8 cellular contexts compared by ENCODE assay signal in genomic region chr11:44911031-44911814, GRCh38. TPM values are rescaled to one million over a fixed set of nuclear protein-coding genes. Genes with fewer than 3 reads are reported as not detected.
DNase-seq lines count a peak whose midpoint lies in the region; ATAC-seq and TF ChIP-seq lines count a peak whose summit lies in the region.

No MANE protein-coding gene starts in this region.

- dilution Hi-C loops in mammary epithelial cell (cut with HindIII; ENCODE audit: low sequenced_read_pairs): no loop called here

- no peaks in the 10 kb centered on the region for H4K20me1 ChIP-seq in mammary epithelial cell (ENCODE audit: insufficient read depth, low read length)

- in situ Hi-C loops in mammary epithelial cell (cut with MboI; ENCODE audit: low sequenced_read_pairs in 2 of 2): loop anchor here (10.0 kb wide), 2 partner anchors 296 to 356 kb away; no protein-coding TSS in a partner anchor

- H3K36me3 ChIP-seq in WERI-Rb-1 (peaks cover 8% of the 10 kb centered on the region; the same call in 1 of the 2 replicates), mammary epithelial cell (ENCODE audit: insufficient read depth, low read length) (no peaks in the 10 kb centered on the region)

- no peaks in the 10 kb centered on the region for H3K4me1 ChIP-seq in mammary epithelial cell (ENCODE audit: insufficient read depth, low read length)

- H3K79me2 ChIP-seq in mammary epithelial cell (ENCODE audit: insufficient read depth, low read length): no peaks in the 10 kb centered on the region

- H3K9me3 ChIP-seq in WERI-Rb-1 (ENCODE audit: severe bottlenecking): no peaks in the 10 kb centered on the region
- H3K9me3 ChIP-seq in mammary epithelial cell (replicated peaks; ENCODE audit: insufficient read depth, low read length): no peaks in the 10 kb centered on the region

- CTCF ChIA-PET in mammary epithelial cell (lab: Charles Lee; ENCODE audit: low non-redundant PET): interaction anchor here (0.7 kb wide), 1 partner anchor 181 kb away, joined by 5 read pairs; no protein-coding TSS in a partner anchor

- DNase-seq in DMS153 (lab: John Stamatoyannopoulos, UW): peak; percentile 73
- DNase-seq in NCI-H2196 (lab: John Stamatoyannopoulos, UW; ENCODE audit: unreplicated experiment): peak; percentile 92
- peak; percentile 89 for DNase-seq in WERI-Rb-1
- DNase-seq in mammary epithelial cell: peak; percentile 51
- peak; percentile 75 for DNase-seq in iris pigment epithelial cell (ENCODE audit: low read depth)
- peak; percentile 49 to 68 for DNase-seq in stimulated activated CD4-positive, alpha-beta T cell treated with anti-CD3 and anti-CD28 coated beads, Interleukin-15, amount 100 ng/mL, for 1 hour (ENCODE audit: low read depth in 1 of 2, low spot score in 1 of 2)

- H3K27ac ChIP-seq in WERI-Rb-1 (peak overlapping the region; percentile 26; the same call in 1 of the 2 replicates), mammary epithelial cell (ENCODE audit: insufficient read depth, low read depth, low read length) (no peak overlapping the region)

- intact Hi-C loops in mammary epithelial cell (cut with micrococcal nuclease): loop anchor here (1.0 to 2.0 kb wide), 3 partner anchors 183 to 354 kb away; no protein-coding TSS in a partner anchor

- no TSS peak for BruUV-seq in mammary epithelial cell (replicated peaks; lab: Mats Ljungman, UMichigan)

- ATAC-seq in HG02759 (IDR thresholded peaks at IDR 0.05; ENCODE audit: unreplicated experiment) (peak; percentile 61), GM18519 (IDR thresholded peaks at IDR 0.05; ENCODE audit: low FRiP score, unreplicated experiment) (no peak)

- no peak overlapping the region for H2AFZ ChIP-seq in mammary epithelial cell (ENCODE audit: low read depth, low read length)

- no peak overlapping the region for H3K4me2 ChIP-seq in mammary epithelial cell (ENCODE audit: insufficient read depth, low read depth, low read length)

- H3K4me3 ChIP-seq in WERI-Rb-1 (ENCODE audit: low read depth, low read length): no peak overlapping the region
- H3K4me3 ChIP-seq in mammary epithelial cell (replicated peaks in 1 of 3; ENCODE audit: insufficient read depth in 1 of 3, low read depth in 2 of 3, low read length in 3 of 3): no peak overlapping the region

- H3K9ac ChIP-seq in mammary epithelial cell (ENCODE audit: insufficient read depth, low read length): no peak overlapping the region

- no peaks in the 10 kb centered on the region for H3K27me3 ChIP-seq in WERI-Rb-1 (ENCODE audit: insufficient read depth, low read depth, severe bottlenecking)
- H3K27me3 ChIP-seq in mammary epithelial cell (ENCODE audit: insufficient read depth, low read length): no peaks in the 10 kb centered on the region

- TF ChIP-seq CTCF in WERI-Rb-1 (IDR thresholded peaks at IDR 0.05; ENCODE audit: low read depth, low read length) (peak; percentile 68), mammary epithelial cell (conservative IDR thresholded peaks at IDR 0.05 in 1 of 2, IDR thresholded peaks at IDR 0.05 in 1 of 2; ENCODE audit: extremely low read depth in 1 of 2, insufficient read depth in 1 of 2, low read depth in 1 of 2, low read length in 2 of 2) (peak; percentile 75 to 78)

- 19% methylated on average over 17 of the region's 24 CpGs for WGBS in mammary epithelial cell (ENCODE audit: low coverage, missing lambda C conversion rate)

RNA-seq across cellular contexts. Expression of gene TP53I11, which starts 39.5 kb away (rescaled TPM):
- 10 to 100 TPM; 23.2 to 23.5 TPM for total RNA-seq in mammary epithelial cell
- polyA plus RNA-seq in mammary epithelial cell: 7.3 TPM
- 29.3 TPM for polyA minus RNA-seq in mammary epithelial cell
